ENCODE assay signal across 10 cellular contexts in the genomic region with DNA sequence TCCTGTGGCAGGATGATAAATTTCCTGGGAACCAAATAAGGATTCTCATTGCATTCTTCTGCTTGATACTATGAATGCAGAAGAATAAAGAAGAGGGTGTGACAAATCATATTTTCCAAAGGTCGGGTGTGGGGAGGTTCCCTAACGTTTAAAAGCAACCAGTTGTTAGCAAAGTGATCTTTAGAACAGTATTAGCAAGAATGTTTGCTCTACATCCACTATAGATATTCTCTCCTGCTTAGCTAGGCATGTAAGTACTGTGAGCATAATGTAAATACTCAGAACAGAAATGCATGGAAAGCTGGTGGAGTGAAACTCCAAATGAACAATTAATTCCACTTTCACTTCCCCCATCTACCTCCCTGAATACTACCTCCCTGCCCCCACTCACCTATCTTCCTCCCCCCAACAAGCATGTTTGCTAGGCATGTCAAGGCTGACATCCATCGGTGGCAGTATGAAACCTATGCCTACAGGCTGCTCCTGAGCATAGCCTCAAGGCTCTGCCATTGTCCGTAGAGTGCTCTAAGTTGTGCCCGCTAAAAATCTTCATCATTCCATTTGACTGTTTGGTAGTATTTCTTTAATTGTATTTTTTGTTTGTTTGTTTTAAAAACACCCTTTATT.
DNase-seq lines count a peak whose midpoint lies in the region; ATAC-seq and TF ChIP-seq lines count a peak whose summit lies in the region.
"Had no signal": no experiment of that assay in that cellular context is flagged by ENCODE, and none has a peak within 500 bp of the region (broad histone marks: within the 10 kb centered on the region; RNA-seq: fewer than 3 reads in every experiment).

No MANE protein-coding gene starts in this region.

- no peaks in the 10 kb centered on the region for H3K79me2 ChIP-seq in Karpas-422 (ENCODE audit: low read length)

- H3K9me3 ChIP-seq in tibial artery (no peaks in the 10 kb centered on the region), Karpas-422 (ENCODE audit: low read length) (no peaks in the 10 kb centered on the region)

- no peak overlapping the region for H2AFZ ChIP-seq in Karpas-422 (ENCODE audit: low read length)

- H3K9me3 Mint-ChIP-seq in memory B cell, result no peaks in the 10 kb centered on the region

- no peak overlapping the region for H3K4me3 Mint-ChIP-seq in memory B cell

- H3K9ac ChIP-seq in Karpas-422 (ENCODE audit: low read length), result no peak overlapping the region

- H3K4me1 ChIP-seq in tibial artery, result peaks cover 0 to 59% (median 27%) of the 10 kb centered on the region in 4 donors
- no peaks in the 10 kb centered on the region for H3K4me1 ChIP-seq in Karpas-422 (ENCODE audit: low read length)

- H3K9me2 ChIP-seq in Karpas-422 (replicated peaks; ENCODE audit: insufficient read depth, low read length), result no peaks in the 10 kb centered on the region

- no peaks in the 10 kb centered on the region for H4K20me1 ChIP-seq in Karpas-422 (ENCODE audit: insufficient read depth, low read depth, low read length)

- peaks cover 32% of the 10 kb centered on the region for H3K4me1 Mint-ChIP-seq in memory B cell

- H3K36me3 ChIP-seq in tibial artery, result no peaks in the 10 kb centered on the region
- H3K36me3 ChIP-seq in Karpas-422 (ENCODE audit: insufficient read depth, low read length), result no peaks in the 10 kb centered on the region

- no peak for TF ChIP-seq CTCF in coronary artery (IDR thresholded peaks at IDR 0.05)
- TF ChIP-seq CTCF in tibial artery (IDR thresholded peaks at IDR 0.05), result no peak

- no peaks in the 10 kb centered on the region for H3K27me3 Mint-ChIP-seq in memory B cell

- intact Hi-C loops in tibial artery (cut with DNase I; ENCODE audit: low total_unique reads), result loop anchor here (10.0 kb wide), 1 partner anchor 239 kb away; no protein-coding TSS in a partner anchor

- no peak overlapping the region for H3K27ac Mint-ChIP-seq in memory B cell

- no peaks in the 10 kb centered on the region for H3K27me3 ChIP-seq in tibial artery
- no peaks in the 10 kb centered on the region for H3K27me3 ChIP-seq in Karpas-422 (ENCODE audit: low read length)

- peaks cover 20% of the 10 kb centered on the region for H3K36me3 Mint-ChIP-seq in memory B cell

- H3K27ac ChIP-seq in coronary artery (peak overlapping the region; percentile 71 to 97), tibial artery (peak overlapping the region; percentile 75 to 82), Karpas-422 (ENCODE audit: low read length) (no peak overlapping the region)

- ATAC-seq in memory B cell (ENCODE audit: low read depth), result peak; percentile 71

- peak; percentile 34 for DNase-seq in DMS 273 (lab: John Stamatoyannopoulos, UW; ENCODE audit: unreplicated experiment)
- DNase-seq in DMS 273 treated with DMSO at 0.1 percent for 48 hours (lab: John Stamatoyannopoulos, UW), result no peak
- no peak for DNase-seq in coronary artery (ENCODE audit: low spot score)
- no peak for DNase-seq in memory B cell (ENCODE audit: low spot score in 2 of 2)
- no peak for DNase-seq in tibial artery
- no peak for DNase-seq in NCI-H526 treated with DMSO at 0.1 percent for 48 hours (lab: John Stamatoyannopoulos, UW)
- DNase-seq in NOMO-1 (lab: John Stamatoyannopoulos, UW; ENCODE audit: unreplicated experiment in 2 of 2), result no peak
- DNase-seq in Karpas-422, result no peak
- DNase-seq: activated CD4-positive, alpha-beta T cell treated with anti-CD3 and anti-CD28 coated beads for 48 hours; NCI-H187 had no signal

- H3K4me3 ChIP-seq in coronary artery, result peak overlapping the region; percentile 72
- peak overlapping the region; percentile 42 to 56 for H3K4me3 ChIP-seq in tibial artery
- H3K4me3 ChIP-seq in Karpas-422 (ENCODE audit: low read length), result no peak overlapping the region

- H3K4me2 ChIP-seq in Karpas-422 (ENCODE audit: low read depth, low read length, poor library complexity, severe bottlenecking), result no peak overlapping the region
